Comparison of ENCODE assay signal across 12 cellular contexts in genomic region chr2:168375195-168375798, GRCh38.
DNase-seq lines count a peak whose midpoint lies in the region; ATAC-seq, FAIRE-seq and TF ChIP-seq lines count a peak whose summit lies in the region.
"Had no signal": no experiment of that assay in that cellular context is flagged by ENCODE, and none has a peak within 500 bp of the region (broad histone marks: within the 10 kb centered on the region; RNA-seq: fewer than 3 reads in every experiment).

No MANE protein-coding gene starts in this region.

- H4K20me1 ChIP-seq in KMS-11 (ENCODE audit: insufficient read depth): no peaks in the 10 kb centered on the region

- H3K27me3 ChIP-seq in KMS-11 (ENCODE audit: insufficient read depth, low read depth): no peaks in the 10 kb centered on the region
- H3K27me3 ChIP-seq in lower lobe of right lung (ENCODE audit: low read depth): no peaks in the 10 kb centered on the region
- no peaks in the 10 kb centered on the region for H3K27me3 ChIP-seq in HAP-1 (ENCODE audit: low read depth)

- H3K27ac ChIP-seq in KMS-11 (no peak overlapping the region), lower lobe of right lung (no peak overlapping the region)

- H3K4me2 ChIP-seq in KMS-11: no peak overlapping the region

- H2AFZ ChIP-seq in KMS-11 (ENCODE audit: low read depth): no peak overlapping the region

- no peaks in the 10 kb centered on the region for H3K79me2 ChIP-seq in KMS-11 (ENCODE audit: insufficient read depth, low read depth)

- intact Hi-C loops in lower lobe of right lung (cut with DNase I): no loop called here

- FAIRE-seq in G401.6 (lab: Jason Lieb, UNC) (peak; percentile 57), H54 (lab: Jason Lieb, UNC) (no peak)

- in situ Hi-C loops in astrocyte of the cerebellum (cut with HindIII; ENCODE audit: low sequenced_read_pairs) (no loop called here), HAP-1 (cut with MboI; ENCODE audit: low sequenced_read_pairs) (no loop called here)

- TF ChIP-seq CTCF in KMS-11 (conservative IDR thresholded peaks at IDR 0.05; ENCODE audit: low read depth, low read length): peak; percentile 42; the same call in 1 of the 2 replicates
- TF ChIP-seq CTCF in astrocyte of the cerebellum (IDR thresholded peaks at IDR 0.05; ENCODE audit: low read depth, low read length, missing control alignments): peak; percentile 40
- peak; percentile 13 for TF ChIP-seq CTCF in lower lobe of right lung (IDR thresholded peaks at IDR 0.05)

- peaks cover 5% of the 10 kb centered on the region for H3K9me3 ChIP-seq in lower lobe of right lung
- no peaks in the 10 kb centered on the region for H3K9me3 ChIP-seq in HAP-1

- no peak for ATAC-seq in lower lobe of right lung
- ATAC-seq: naive thymus-derived CD4-positive, alpha-beta T cell; stimulated activated naive CD8-positive, alpha-beta T cell treated with anti-CD3 and anti-CD28 coated beads, Interleukin-15, amount 100 ng/mL, for 72 hours had no signal

- DNase-seq in astrocyte of the cerebellum (ENCODE audit: low read depth): no peak
- DNase-seq in lower lobe of right lung: no peak
- DNase-seq in HAP-1 (ENCODE audit: low spot score in 2 of 2): no peak
- no peak for DNase-seq in NCI-H128 (lab: John Stamatoyannopoulos, UW; ENCODE audit: unreplicated experiment)
- DNase-seq in epidermal melanocyte (ENCODE audit: insufficient read length, low spot score): no peak
- DNase-seq in H54 (ENCODE audit: insufficient read length, low spot score): no peak
- DNase-seq: activated CD4-positive, alpha-beta T cell treated with anti-CD3 and anti-CD28 coated beads for 1 hour; activated naive CD4-positive, alpha-beta T cell treated with Interleukin-2 at 50 U/mL for 16 hours; stimulated activated naive CD8-positive, alpha-beta T cell treated with anti-CD3 and anti-CD28 coated beads, Interleukin-15, amount 100 ng/mL, for 72 hours had no signal

- no peak overlapping the region for H3K9ac ChIP-seq in KMS-11

- H3K36me3 ChIP-seq in KMS-11 (ENCODE audit: insufficient read depth) (no peaks in the 10 kb centered on the region), lower lobe of right lung (no peaks in the 10 kb centered on the region), HAP-1 (replicated peaks) (no peaks in the 10 kb centered on the region)

- no peak for TF ChIP-seq POLR2A in H54 (IDR thresholded peaks at IDR 0.05; ENCODE audit: low read depth, low read length)

- H3K4me3 ChIP-seq in KMS-11 (IDR thresholded peaks at IDR 0.05; ENCODE audit: insufficient read depth, low read depth, low read length): no peak overlapping the region
- H3K4me3 ChIP-seq in astrocyte of the cerebellum (ENCODE audit: low read depth, low read length): no peak overlapping the region
- H3K4me3 ChIP-seq in lower lobe of right lung: no peak overlapping the region
- H3K4me3 ChIP-seq in HAP-1: no peak overlapping the region

- H3K4me1 ChIP-seq in KMS-11 (ENCODE audit: low read depth, poor library complexity, severe bottlenecking) (peaks cover 13% of the 10 kb centered on the region), lower lobe of right lung (no peaks in the 10 kb centered on the region), HAP-1 (no peaks in the 10 kb centered on the region)
